Comparison of ENCODE assay signal across 1 cellular context in the genomic region with DNA sequence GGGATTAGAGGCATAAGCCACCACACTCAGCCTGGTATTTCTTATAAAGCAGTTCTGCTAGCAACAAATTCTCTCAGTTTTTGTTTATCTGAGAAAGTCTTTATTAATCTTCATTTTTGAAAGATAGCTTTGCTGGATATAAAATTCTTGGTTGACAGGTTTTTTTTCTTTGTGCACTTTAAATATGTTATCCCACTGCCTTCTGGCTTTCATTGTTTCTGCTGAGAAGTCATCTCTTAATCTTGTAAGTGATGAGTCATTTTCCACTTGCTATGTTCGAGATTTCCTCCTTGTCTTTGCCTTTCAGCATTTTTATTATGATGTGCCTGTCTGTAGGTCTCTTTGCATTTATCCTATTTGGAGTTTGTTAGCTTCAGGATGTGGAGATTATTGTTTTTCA.
TF ChIP-seq lines count a peak whose summit lies in the region.

No MANE protein-coding gene starts in this region.

TF ChIP-seq in HEK293, 187 proteins besides CTCF, POLR2A, EP300 and RAD21 (continued from another document):
- TF ChIP-seq, protein P1, sequence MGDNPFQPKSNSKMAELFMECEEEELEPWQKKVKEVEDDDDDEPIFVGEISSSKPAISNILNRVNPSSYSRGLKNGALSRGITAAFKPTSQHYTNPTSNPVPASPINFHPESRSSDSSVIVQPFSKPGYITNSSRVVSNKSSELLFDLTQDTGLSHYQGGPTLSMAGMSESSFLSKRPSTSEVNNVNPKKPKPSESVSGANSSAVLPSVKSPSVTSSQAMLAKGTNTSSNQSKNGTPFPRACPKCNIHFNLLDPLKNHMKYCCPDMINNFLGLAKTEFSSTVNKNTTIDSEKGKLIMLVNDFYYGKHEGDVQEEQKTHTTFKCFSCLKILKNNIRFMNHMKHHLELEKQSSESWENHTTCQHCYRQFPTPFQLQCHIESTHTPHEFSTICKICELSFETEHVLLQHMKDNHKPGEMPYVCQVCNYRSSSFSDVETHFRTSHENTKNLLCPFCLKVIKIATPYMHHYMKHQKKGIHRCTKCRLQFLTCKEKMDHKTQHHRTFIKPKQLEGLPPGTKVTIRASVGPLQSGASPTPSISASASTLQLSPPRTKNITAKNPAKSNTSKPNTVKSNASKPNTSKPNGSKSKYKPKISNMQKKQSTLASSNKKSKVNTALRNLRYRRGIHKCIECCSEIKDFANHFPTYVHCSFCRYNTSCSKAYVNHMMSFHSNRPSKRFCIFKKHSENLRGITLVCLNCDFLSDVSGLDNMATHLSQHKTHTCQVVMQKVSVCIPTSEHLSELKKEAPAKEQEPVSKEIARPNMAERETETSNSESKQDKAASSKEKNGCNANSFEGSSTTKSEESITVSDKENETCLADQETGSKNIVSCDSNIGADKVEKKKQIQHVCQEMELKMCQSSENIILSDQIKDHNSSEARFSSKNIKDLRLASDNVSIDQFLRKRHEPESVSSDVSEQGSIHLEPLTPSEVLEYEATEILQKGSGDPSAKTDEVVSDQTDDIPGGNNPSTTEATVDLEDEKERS (tag by site-specific recombination; IDR thresholded peaks at IDR 0.05), result peak; percentile 95
- TF ChIP-seq ZSCAN18 (tag by site-specific recombination; IDR thresholded peaks at IDR 0.05) (no peak), SETDB1 (IDR thresholded peaks at IDR 0.05; ENCODE audit: insufficient read length, low read length) (peak; percentile 98), ZBTB8A (tag by site-specific recombination; IDR thresholded peaks at IDR 0.05) (no peak), RBAK (tag by site-specific recombination; IDR thresholded peaks at IDR 0.05) (0 out of 2 replicates have a peak, but pooled peaks have one; percentile 12), BCL11A (tag by site-specific recombination; IDR thresholded peaks at IDR 0.05; ENCODE audit: low read depth) (no peak), KLF10 (tag by site-specific recombination; IDR thresholded peaks at IDR 0.05) (no peak), ZIC2 (tag by site-specific recombination; IDR thresholded peaks at IDR 0.05) (no peak), YY1 (tag by site-specific recombination; IDR thresholded peaks at IDR 0.05) (no peak), ZNF169 (tag by site-specific recombination; IDR thresholded peaks at IDR 0.05) (0 out of 2 replicates have a peak, but pooled peaks have one; percentile 26), ZNF660 (tag by site-specific recombination; IDR thresholded peaks at IDR 0.05) (no peak), ZNF791 (tag by site-specific recombination; IDR thresholded peaks at IDR 0.05) (no peak), ZNF664 (tag by site-specific recombination; IDR thresholded peaks at IDR 0.05) (no peak), BCL11B (tag by site-specific recombination; IDR thresholded peaks at IDR 0.05; ENCODE audit: low read depth) (no peak), HOXA7 (CRISPR knock-in tag; IDR thresholded peaks at IDR 0.05; ENCODE audit: borderline replicate concordance) (no peak), PRDM1 (tag by site-specific recombination; IDR thresholded peaks at IDR 0.05) (no peak), ZNF549 (tag by site-specific recombination; IDR thresholded peaks at IDR 0.05) (0 out of 2 replicates have a peak, but pooled peaks have one; percentile 47), HOXD13 (CRISPR knock-in tag; IDR thresholded peaks at IDR 0.05; ENCODE audit: borderline replicate concordance) (no peak), PATZ1 (tag by site-specific recombination; IDR thresholded peaks at IDR 0.05) (no peak), ZNF76 (tag by site-specific recombination; IDR thresholded peaks at IDR 0.05; ENCODE audit: borderline replicate concordance, low read depth) (no peak), ZNF830 (tag by site-specific recombination; IDR thresholded peaks at IDR 0.05; ENCODE audit: low read depth) (no peak), ZNF16 (tag by site-specific recombination; IDR thresholded peaks at IDR 0.05; ENCODE audit: low read depth) (no peak), ZNF132 (tag by site-specific recombination; IDR thresholded peaks at IDR 0.05; ENCODE audit: borderline replicate concordance) (no peak), ZNF211 (tag by site-specific recombination; IDR thresholded peaks at IDR 0.05; ENCODE audit: low read depth) (no peak), ZNF558 (tag by site-specific recombination; IDR thresholded peaks at IDR 0.05) (peak; percentile 68; the same call in 1 of the 2 replicates), ZNF146 (tag by site-specific recombination; IDR thresholded peaks at IDR 0.05) (no peak), ZBTB1 (tag by site-specific recombination; IDR thresholded peaks at IDR 0.05) (no peak), ZNF202 (tag by site-specific recombination; IDR thresholded peaks at IDR 0.05; ENCODE audit: borderline replicate concordance) (no peak), ZNF121 (tag by site-specific recombination; IDR thresholded peaks at IDR 0.05) (no peak)
- TF ChIP-seq, protein P2, sequence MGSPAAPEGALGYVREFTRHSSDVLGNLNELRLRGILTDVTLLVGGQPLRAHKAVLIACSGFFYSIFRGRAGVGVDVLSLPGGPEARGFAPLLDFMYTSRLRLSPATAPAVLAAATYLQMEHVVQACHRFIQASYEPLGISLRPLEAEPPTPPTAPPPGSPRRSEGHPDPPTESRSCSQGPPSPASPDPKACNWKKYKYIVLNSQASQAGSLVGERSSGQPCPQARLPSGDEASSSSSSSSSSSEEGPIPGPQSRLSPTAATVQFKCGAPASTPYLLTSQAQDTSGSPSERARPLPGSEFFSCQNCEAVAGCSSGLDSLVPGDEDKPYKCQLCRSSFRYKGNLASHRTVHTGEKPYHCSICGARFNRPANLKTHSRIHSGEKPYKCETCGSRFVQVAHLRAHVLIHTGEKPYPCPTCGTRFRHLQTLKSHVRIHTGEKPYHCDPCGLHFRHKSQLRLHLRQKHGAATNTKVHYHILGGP (tag by site-specific recombination; IDR thresholded peaks at IDR 0.05), result no peak
- TF ChIP-seq, protein P3, sequence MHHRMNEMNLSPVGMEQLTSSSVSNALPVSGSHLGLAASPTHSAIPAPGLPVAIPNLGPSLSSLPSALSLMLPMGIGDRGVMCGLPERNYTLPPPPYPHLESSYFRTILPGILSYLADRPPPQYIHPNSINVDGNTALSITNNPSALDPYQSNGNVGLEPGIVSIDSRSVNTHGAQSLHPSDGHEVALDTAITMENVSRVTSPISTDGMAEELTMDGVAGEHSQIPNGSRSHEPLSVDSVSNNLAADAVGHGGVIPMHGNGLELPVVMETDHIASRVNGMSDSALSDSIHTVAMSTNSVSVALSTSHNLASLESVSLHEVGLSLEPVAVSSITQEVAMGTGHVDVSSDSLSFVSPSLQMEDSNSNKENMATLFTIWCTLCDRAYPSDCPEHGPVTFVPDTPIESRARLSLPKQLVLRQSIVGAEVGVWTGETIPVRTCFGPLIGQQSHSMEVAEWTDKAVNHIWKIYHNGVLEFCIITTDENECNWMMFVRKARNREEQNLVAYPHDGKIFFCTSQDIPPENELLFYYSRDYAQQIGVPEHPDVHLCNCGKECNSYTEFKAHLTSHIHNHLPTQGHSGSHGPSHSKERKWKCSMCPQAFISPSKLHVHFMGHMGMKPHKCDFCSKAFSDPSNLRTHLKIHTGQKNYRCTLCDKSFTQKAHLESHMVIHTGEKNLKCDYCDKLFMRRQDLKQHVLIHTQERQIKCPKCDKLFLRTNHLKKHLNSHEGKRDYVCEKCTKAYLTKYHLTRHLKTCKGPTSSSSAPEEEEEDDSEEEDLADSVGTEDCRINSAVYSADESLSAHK (tag by site-specific recombination; IDR thresholded peaks at IDR 0.05), result no peak
- TF ChIP-seq, protein P4, sequence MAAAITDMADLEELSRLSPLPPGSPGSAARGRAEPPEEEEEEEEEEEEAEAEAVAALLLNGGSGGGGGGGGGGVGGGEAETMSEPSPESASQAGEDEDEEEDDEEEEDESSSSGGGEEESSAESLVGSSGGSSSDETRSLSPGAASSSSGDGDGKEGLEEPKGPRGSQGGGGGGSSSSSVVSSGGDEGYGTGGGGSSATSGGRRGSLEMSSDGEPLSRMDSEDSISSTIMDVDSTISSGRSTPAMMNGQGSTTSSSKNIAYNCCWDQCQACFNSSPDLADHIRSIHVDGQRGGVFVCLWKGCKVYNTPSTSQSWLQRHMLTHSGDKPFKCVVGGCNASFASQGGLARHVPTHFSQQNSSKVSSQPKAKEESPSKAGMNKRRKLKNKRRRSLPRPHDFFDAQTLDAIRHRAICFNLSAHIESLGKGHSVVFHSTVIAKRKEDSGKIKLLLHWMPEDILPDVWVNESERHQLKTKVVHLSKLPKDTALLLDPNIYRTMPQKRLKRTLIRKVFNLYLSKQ (tag by site-specific recombination; IDR thresholded peaks at IDR 0.05; ENCODE audit: borderline replicate concordance), result no peak
